ENCODE assay signal across 28 cellular contexts in genomic region chr2:232982926-232983668, GRCh38. TPM values are rescaled to one million over a fixed set of nuclear protein-coding genes. Genes with fewer than 3 reads are reported as not detected.
A peak's percentile ranks its signal among the peaks of the same experiment; 100 is the strongest.
DNase-seq lines count a peak whose midpoint lies in the region; ATAC-seq and TF ChIP-seq lines count a peak whose summit lies in the region.
"Had no signal": no experiment of that assay in that cellular context is flagged by ENCODE, and none has a peak within 500 bp of the region (broad histone marks: within the 10 kb centered on the region; RNA-seq: fewer than 3 reads in every experiment).

No MANE protein-coding gene starts in this region.

- H3K27me3 Mint-ChIP-seq in endothelial cell (ENCODE audit: unreplicated experiment): no peaks in the 10 kb centered on the region

- H3K9me2 ChIP-seq in OCI-LY7 (ENCODE audit: insufficient read depth, low read length): no peaks in the 10 kb centered on the region

- H4K8ac ChIP-seq in trophoblast cell (ENCODE audit: low read depth, low read length): no peak overlapping the region

- TF ChIP-seq POLR2A in upper lobe of left lung (IDR thresholded peaks at IDR 0.05): no peak

- intact Hi-C loops in OCI-LY7 (cut with micrococcal nuclease; ENCODE audit: unreplicated experiment): loop anchor here (1.0 kb wide), 1 partner anchor 268 kb away; the partner anchor contains the start of gene ATG16L1

- no peak for TF ChIP-seq EP300 in upper lobe of left lung (IDR thresholded peaks at IDR 0.05)

- POLR2A ChIA-PET in OCI-LY7 (lab: Charles Lee): no interaction called here

- H3K27me3 ChIP-seq in trophoblast cell (ENCODE audit: insufficient read depth, low read length) (no peaks in the 10 kb centered on the region), upper lobe of left lung (no peaks in the 10 kb centered on the region)
- H3K27me3 ChIP-seq: ascending aorta, right lobe of liver, SJSA1 had no signal

- H2AFZ ChIP-seq in OCI-LY7 (ENCODE audit: low read length) (peak overlapping the region; percentile 56; the same call in 1 of the 2 replicates), trophoblast cell (ENCODE audit: insufficient read depth, low read length, poor library complexity) (peak overlapping the region; percentile 30)

- H3K14ac ChIP-seq in trophoblast cell (ENCODE audit: low read length): no peak overlapping the region

- H3K23ac ChIP-seq in trophoblast cell (ENCODE audit: low read length): no peak overlapping the region

- H3K4me2 ChIP-seq in OCI-LY7 (ENCODE audit: low read length) (no peak overlapping the region), trophoblast cell (ENCODE audit: low read length) (no peak overlapping the region)

- H2BK5ac ChIP-seq in trophoblast cell (ENCODE audit: low read depth, low read length, poor library complexity): no peak overlapping the region

- WGBS in trophoblast cell (ENCODE audit: extremely low coverage, insufficient coverage, insufficient read length): no CpG with 5 or more reads among the region's 15 CpGs
- WGBS in upper lobe of left lung, 2 donors: 47 to 56% methylated on average over 15 of the region's 15 CpGs

- H3K27ac Mint-ChIP-seq in endothelial cell (ENCODE audit: unreplicated experiment): no peak overlapping the region
- H3K27ac Mint-ChIP-seq: activated B cell treated with CpG ODN at 0.5 μM for 24 hours; activated CD8-positive, alpha-beta T cell treated with anti-CD3 and anti-CD28 coated beads for 36 hours; activated T-cell treated with anti-CD3 and anti-CD28 coated beads, Interleukin-2, amount 50 U/mL, for 24 hours; T-helper 17 cell had no signal

- H3K27ac ChIP-seq in OCI-LY7 (ENCODE audit: low read depth, low read length, poor library complexity, severe bottlenecking) (no peak overlapping the region), trophoblast cell (ENCODE audit: low read depth, low read length) (no peak overlapping the region), upper lobe of left lung (no peak overlapping the region)
- H3K27ac ChIP-seq: ascending aorta, right lobe of liver, SJSA1 had no signal

- H3K9me3 Mint-ChIP-seq in endothelial cell (ENCODE audit: unreplicated experiment): no peaks in the 10 kb centered on the region

- TF ChIP-seq CTCF in GM12865 (IDR thresholded peaks at IDR 0.05; ENCODE audit: insufficient read depth, low read depth, low read length, missing control alignments) (peak; percentile 6), OCI-LY7 (conservative IDR thresholded peaks at IDR 0.05; ENCODE audit: low read length) (peak; percentile 70), endothelial cell (IDR thresholded peaks at IDR 0.05; ENCODE audit: unreplicated experiment) (no peak), upper lobe of left lung (IDR thresholded peaks at IDR 0.05) (no peak)

- H3K4me1 ChIP-seq in OCI-LY7 (ENCODE audit: insufficient read depth, low read length, poor library complexity, severe bottlenecking) (no peaks in the 10 kb centered on the region), trophoblast cell (ENCODE audit: control insufficient read depth in 1 of 2, insufficient read depth in 2 of 2, low read length in 2 of 2) (peaks cover 31 to 33% of the 10 kb centered on the region in 2 experiments), upper lobe of left lung (no peaks in the 10 kb centered on the region)
- H3K4me1 ChIP-seq: right lobe of liver had no signal

- H3K4me3 ChIP-seq in GM12865 (ENCODE audit: low read depth, low read length): no peak overlapping the region
- H3K4me3 ChIP-seq in OCI-LY7 (ENCODE audit: low read depth, low read length, poor library complexity, severe bottlenecking): no peak overlapping the region
- no peak overlapping the region for H3K4me3 ChIP-seq in trophoblast cell (ENCODE audit: low read depth, low read length)
- H3K4me3 ChIP-seq in upper lobe of left lung: no peak overlapping the region
- H3K4me3 ChIP-seq: ascending aorta, right lobe of liver, SJSA1 had no signal

- no peaks in the 10 kb centered on the region for H4K20me1 ChIP-seq in OCI-LY7 (ENCODE audit: insufficient read depth, low read length)

- peak overlapping the region; percentile 8 for H4K12ac ChIP-seq in trophoblast cell (ENCODE audit: low read depth, low read length)

- H3K79me1 ChIP-seq in trophoblast cell (ENCODE audit: low read length): peaks cover 11% of the 10 kb centered on the region

- H3K79me2 ChIP-seq in OCI-LY7 (ENCODE audit: insufficient read depth, low read depth, low read length) (no peaks in the 10 kb centered on the region), trophoblast cell (ENCODE audit: control insufficient read depth, insufficient read depth, low read length, poor library complexity) (peaks cover 6% of the 10 kb centered on the region)

- H2AK5ac ChIP-seq in trophoblast cell (ENCODE audit: low read length): no peak overlapping the region

- CTCF ChIA-PET in OCI-LY7 (lab: Charles Lee; ENCODE audit: unreplicated experiment): no interaction called here

- no peaks in the 10 kb centered on the region for H3K36me3 Mint-ChIP-seq in endothelial cell (ENCODE audit: low read depth, unreplicated experiment)

- H3K4me3 Mint-ChIP-seq in endothelial cell (ENCODE audit: unreplicated experiment): no peak overlapping the region
- H3K4me3 Mint-ChIP-seq: activated B cell treated with CpG ODN at 0.5 μM for 24 hours; activated CD8-positive, alpha-beta T cell treated with anti-CD3 and anti-CD28 coated beads for 36 hours; activated T-cell treated with anti-CD3 and anti-CD28 coated beads, Interleukin-2, amount 50 U/mL, for 24 hours; T-helper 17 cell had no signal

- peak overlapping the region; percentile 79 for H2BK12ac ChIP-seq in trophoblast cell (ENCODE audit: low read length)

- peak overlapping the region; percentile 10 for H2BK120ac ChIP-seq in trophoblast cell (ENCODE audit: insufficient read depth, low read length, poor library complexity)

- no TSS peak for BruUV-seq in OCI-LY7 (replicated peaks; lab: Mats Ljungman, UMichigan)

- H3K9ac ChIP-seq in trophoblast cell (ENCODE audit: low read length): no peak overlapping the region

- H3K9me3 ChIP-seq in OCI-LY7 (ENCODE audit: low read length) (no peaks in the 10 kb centered on the region), trophoblast cell (ENCODE audit: insufficient read depth, low read depth, low read length) (no peaks in the 10 kb centered on the region), upper lobe of left lung (no peaks in the 10 kb centered on the region)
- H3K9me3 ChIP-seq: ascending aorta, right lobe of liver, SJSA1 had no signal

- ATAC-seq in upper lobe of left lung (ENCODE audit: low FRiP score in 2 of 2): no peak
- ATAC-seq in GM19324 (IDR thresholded peaks at IDR 0.05; ENCODE audit: low FRiP score, unreplicated experiment): no peak
- ATAC-seq: activated CD8-positive, alpha-beta T cell treated with anti-CD3 and anti-CD28 coated beads for 36 hours; right lobe of liver; T-helper 17 cell had no signal

- peak overlapping the region; percentile 1 for H4K91ac ChIP-seq in trophoblast cell (ENCODE audit: low read depth, low read length)

- H3K36me3 ChIP-seq in OCI-LY7 (ENCODE audit: insufficient read depth, low read length): no peaks in the 10 kb centered on the region
- no peaks in the 10 kb centered on the region for H3K36me3 ChIP-seq in trophoblast cell (ENCODE audit: control insufficient read depth in 1 of 2, insufficient read depth in 2 of 2, low read length in 2 of 2)
- no peaks in the 10 kb centered on the region for H3K36me3 ChIP-seq in upper lobe of left lung
- H3K36me3 ChIP-seq: ascending aorta, right lobe of liver, SJSA1 had no signal

- no peak overlapping the region for H3K18ac ChIP-seq in trophoblast cell (ENCODE audit: low read length)

- DNase-seq in GM12865 (ENCODE audit: low read depth): no peak
- DNase-seq in OCI-LY7 (ENCODE audit: low spot score): peak; percentile 33
- peak; percentile 18 for DNase-seq in endothelial cell (ENCODE audit: low spot score)
- DNase-seq in trophoblast cell: no peak
- no peak for DNase-seq in amygdala (lab: John Stamatoyannopoulos, UW)
- no peak for DNase-seq in AG08395 (ENCODE audit: low spot score)
- DNase-seq in upper lobe of left lung: no peak
- DNase-seq: activated B cell treated with CpG ODN at 0.5 μM for 24 hours; activated CD8-positive, alpha-beta T cell treated with anti-CD3 and anti-CD28 coated beads for 36 hours; activated naive CD4-positive, alpha-beta T cell treated with anti-CD3 and anti-CD28 coated beads, Interleukin-2, amount 50 U/mL, for 16 hours; activated T-cell treated with anti-CD3 and anti-CD28 coated beads, Interleukin-2, amount 50 U/mL, for 24 hours; AML-193; COR-L47; HCEC 1CT; Kasumi-1; NCI-H1436; NCI-H524 treated with DMSO at 0.1 percent for 48 hours; occipital lobe; stimulated activated CD4-positive, alpha-beta T cell treated with anti-CD3 and anti-CD28 coated beads, Interleukin-15, amount 100 ng/mL, for 24 hours; T-helper 17 cell had no signal

- H3K4me1 Mint-ChIP-seq in endothelial cell (ENCODE audit: unreplicated experiment): peaks cover 3% of the 10 kb centered on the region
- H3K4me1 Mint-ChIP-seq: activated B cell treated with CpG ODN at 0.5 μM for 24 hours, T-helper 17 cell had no signal

- H3K4ac ChIP-seq in trophoblast cell (ENCODE audit: low read depth, low read length): peak overlapping the region; percentile 9

RNA-seq across cellular contexts. Expression of gene NGEF, which starts 30.0 kb away (rescaled TPM):
- total RNA-seq in OCI-LY7 (2014; rRNA removed; shearing (Covaris generic)): not detected in 2 replicates
- total RNA-seq in OCI-LY7 (2022): 0.82 TPM in 1 of 2 replicates, not detected in the other
- 1.4 TPM for total RNA-seq in endothelial cell (ENCODE audit: unreplicated experiment)
- 0.21 and 0.26 TPM in 2 replicates for polyA plus RNA-seq in trophoblast cell (2013)
- total RNA-seq in upper lobe of left lung: 1 to 10 TPM in 2 of 6 donors, under 1 TPM in 3, not detected in 1; 0.29 to 6.3 (median 0.98) TPM
- total RNA-seq: activated B cell treated with CpG ODN at 0.5 μM for 24 hours, T-helper 17 cell had no signal

RNA-seq across cellular contexts. Expression of gene NEU2, which starts 49.4 kb away (rescaled TPM):
- not detected in 2 replicates for total RNA-seq in OCI-LY7 (2014; rRNA removed; shearing (Covaris generic))
- total RNA-seq in OCI-LY7 (2022): not detected in 2 replicates
- total RNA-seq in endothelial cell (ENCODE audit: unreplicated experiment): not detected
- polyA plus RNA-seq in trophoblast cell (2013): 0.04 TPM in 1 of 2 replicates, not detected in the other
- not detected for total RNA-seq in upper lobe of left lung
- total RNA-seq: activated B cell treated with CpG ODN at 0.5 μM for 24 hours; activated CD8-positive, alpha-beta T cell treated with anti-CD3 and anti-CD28 coated beads for 36 hours; ascending aorta; fibroblast of lung; HT-29; liver; occipital lobe; right lobe of liver; SJSA1; T-helper 17 cell had no signal
- polyA plus RNA-seq: fibroblast of lung, liver, thymus had no signal

Comparison
In these comparisons a context has a peak if more than half of its experiments do, and no peak if none do; other contexts are left out.
1. DNase-seq: peak in OCI-LY7 (single experiment) and endothelial cell (single experiment); none in GM12865 (single experiment), trophoblast cell (0 of 2), amygdala (0 of 56), AG08395 (single experiment) and upper lobe of left lung (0 of 2).
2. CTCF ChIP-seq: peak in GM12865 (single experiment) and OCI-LY7 (single experiment); none in endothelial cell (single experiment) and upper lobe of left lung (0 of 6).